ENCODE assay signal across 11 cellular contexts in genomic region chr14:79825046-79825521, GRCh38.
DNase-seq lines count a peak whose midpoint lies in the region; ATAC-seq and TF ChIP-seq lines count a peak whose summit lies in the region.
"Had no signal": no experiment of that assay in that cellular context is flagged by ENCODE, and none has a peak within 500 bp of the region (broad histone marks: within the 10 kb centered on the region; RNA-seq: fewer than 3 reads in every experiment).

No MANE protein-coding gene starts in this region.

- no peaks in the 10 kb centered on the region for H3K27me3 Mint-ChIP-seq in stimulated activated naive B cell treated with anti-CD40 and anti-IgM and Interleukin-4, amounts not matched to agents 10 μg/mL and 1 μg/mL and 100 μg/mL, for 72 hours

- DNase-seq in MG63, result peak; percentile 1
- peak; percentile 59 for DNase-seq in fibroblast of gingiva (ENCODE audit: low read depth)
- peak; percentile 61 for DNase-seq in middle frontal gyrus (ENCODE audit: extremely low spot score, low spot score)
- DNase-seq in T-helper 2 cell, result no peak
- no peak for DNase-seq in testis
- no peak for DNase-seq in stimulated activated naive B cell treated with anti-CD40 and anti-IgM and Interleukin-4, amounts not matched to agents 10 μg/mL and 1 μg/mL and 100 μg/mL, for 72 hours
- DNase-seq in RPMI8226, result no peak
- DNase-seq: naive thymus-derived CD8-positive, alpha-beta T cell had no signal

- H3K27ac Mint-ChIP-seq in stimulated activated naive B cell treated with anti-CD40 and anti-IgM and Interleukin-4, amounts not matched to agents 10 μg/mL and 1 μg/mL and 100 μg/mL, for 72 hours, result no peak overlapping the region
- H3K27ac Mint-ChIP-seq: activated T-helper 2 cell treated with anti-CD3 and anti-CD28 coated beads, Interferon-gamma antibody, Interleukin-2, Interleukin-4, amounts not matched to agents 10 μg/mL and 5 μg/mL and 100 μg/mL, durations not matched to agents 14 hours and 24 hours and 36 hours; naive thymus-derived CD8-positive, alpha-beta T cell had no signal

- H3K36me3 ChIP-seq in ACC112 (ENCODE audit: insufficient read depth, low read length) (no peaks in the 10 kb centered on the region), MG63 (no peaks in the 10 kb centered on the region), testis (ENCODE audit: low read depth, missing control alignments) (no peaks in the 10 kb centered on the region)
- H3K36me3 ChIP-seq: BLaER1 had no signal

- H3K4me3 Mint-ChIP-seq in stimulated activated naive B cell treated with anti-CD40 and anti-IgM and Interleukin-4, amounts not matched to agents 10 μg/mL and 1 μg/mL and 100 μg/mL, for 72 hours, result no peak overlapping the region
- H3K4me3 Mint-ChIP-seq: naive thymus-derived CD8-positive, alpha-beta T cell had no signal

- H3K4me3 ChIP-seq in ACC112 (ENCODE audit: low read depth, low read length) (no peak overlapping the region), MG63 (no peak overlapping the region), testis (no peak overlapping the region)
- H3K4me3 ChIP-seq: BLaER1 had no signal

- no peak for ATAC-seq in stimulated activated naive B cell treated with anti-CD40 and anti-IgM and Interleukin-4, amounts not matched to agents 10 μg/mL and 1 μg/mL and 100 μg/mL, for 72 hours (replicated peaks)
- ATAC-seq: naive thymus-derived CD8-positive, alpha-beta T cell had no signal

- H3K79me2 ChIP-seq in ACC112 (ENCODE audit: control insufficient read depth, insufficient read depth, low read length, unreplicated experiment), result no peaks in the 10 kb centered on the region

- no peak for TF ChIP-seq CTCF in testis (IDR thresholded peaks at IDR 0.05)

- H3K27me3 ChIP-seq in ACC112 (ENCODE audit: insufficient read depth, low read length) (no peaks in the 10 kb centered on the region), MG63 (no peaks in the 10 kb centered on the region), testis (no peaks in the 10 kb centered on the region)
- H3K27me3 ChIP-seq: BLaER1 had no signal

- H3K4me1 Mint-ChIP-seq in stimulated activated naive B cell treated with anti-CD40 and anti-IgM and Interleukin-4, amounts not matched to agents 10 μg/mL and 1 μg/mL and 100 μg/mL, for 72 hours, result no peaks in the 10 kb centered on the region
- H3K4me1 Mint-ChIP-seq: naive thymus-derived CD8-positive, alpha-beta T cell had no signal

- intact Hi-C loops in testis (cut with DNase I; ENCODE audit: low total_unique reads), result no loop called here

- H2AFZ ChIP-seq in ACC112 (ENCODE audit: low read length, unreplicated experiment), result peak overlapping the region; percentile 58

- H3K27ac ChIP-seq in ACC112 (ENCODE audit: low read depth, low read length) (0 out of 2 replicates have a peak overlapping the region, but pooled peaks have one; percentile 36), testis (no peak overlapping the region)
- H3K27ac ChIP-seq: BLaER1 had no signal

- no peaks in the 10 kb centered on the region for H3K36me3 Mint-ChIP-seq in stimulated activated naive B cell treated with anti-CD40 and anti-IgM and Interleukin-4, amounts not matched to agents 10 μg/mL and 1 μg/mL and 100 μg/mL, for 72 hours

- H3K9me3 ChIP-seq in MG63 (no peaks in the 10 kb centered on the region), testis (no peaks in the 10 kb centered on the region)

- H3K4me1 ChIP-seq in ACC112 (ENCODE audit: control insufficient read depth, insufficient read depth, low read length, unreplicated experiment), result peaks cover 9% of the 10 kb centered on the region
- H3K4me1 ChIP-seq in testis, result no peaks in the 10 kb centered on the region

- H3K9me3 Mint-ChIP-seq in stimulated activated naive B cell treated with anti-CD40 and anti-IgM and Interleukin-4, amounts not matched to agents 10 μg/mL and 1 μg/mL and 100 μg/mL, for 72 hours, result no peaks in the 10 kb centered on the region

- no peak for TF ChIP-seq POLR2A in testis (IDR thresholded peaks at IDR 0.05)

- 48 to 59% methylated on average over 6 of the region's 6 CpGs for WGBS in testis, 2 donors

Comparison
In these comparisons a context has a peak if more than half of its experiments do, and no peak if none do; other contexts are left out.
1. DNase-seq: peak in MG63 (single experiment), fibroblast of gingiva (single experiment) and middle frontal gyrus (single experiment); none in T-helper 2 cell (0 of 5), testis (single experiment), stimulated activated naive B cell treated with anti-CD40 and anti-IgM and Interleukin-4, amounts not matched to agents 10 μg/mL and 1 μg/mL and 100 μg/mL, for 72 hours (single experiment) and RPMI8226 (single experiment).